In the genomic region with DNA sequence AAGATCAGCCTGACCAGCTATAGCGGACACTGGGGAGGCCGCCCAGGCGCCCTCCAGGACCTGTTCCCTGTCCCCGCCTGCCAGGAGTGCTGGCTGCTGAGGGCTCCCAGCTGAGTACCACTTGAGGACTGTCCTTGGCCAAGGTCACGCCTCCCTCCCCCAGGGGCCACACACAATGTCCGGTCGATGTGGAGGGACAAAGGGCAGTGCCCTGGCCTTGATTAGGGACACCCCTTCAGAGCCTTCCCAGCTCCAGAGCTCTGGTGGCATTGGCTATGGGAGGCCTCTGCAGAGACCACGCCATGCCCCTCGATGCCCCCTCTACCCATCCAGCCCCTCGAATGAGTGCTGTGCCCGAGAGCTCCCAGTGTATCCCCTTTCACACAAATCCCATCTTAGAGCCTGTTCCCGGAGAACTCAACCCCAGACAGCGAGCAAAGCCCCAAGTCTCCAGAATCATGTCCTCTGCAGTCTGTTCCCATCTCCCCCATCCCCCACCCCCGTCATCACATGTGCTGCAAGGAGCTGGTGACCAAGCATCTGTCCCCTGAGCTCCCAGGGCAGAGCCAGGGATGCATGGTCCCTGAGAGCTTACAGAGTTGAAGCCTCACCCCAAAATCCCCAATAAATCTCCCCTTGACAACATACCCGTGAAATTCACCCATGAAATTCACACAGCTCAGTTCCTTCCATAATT, we compare ENCODE assay signal across 2 cellular contexts.
TF ChIP-seq lines count a peak whose summit lies in the region.

No MANE protein-coding gene starts in this region.

TF ChIP-seq in H1, 55 proteins besides CTCF, POLR2A, EP300 and RAD21 (continues in another document):
- TF ChIP-seq MAFK (IDR thresholded peaks at IDR 0.05; ENCODE audit: low read depth, low read length) = no peak
- TF ChIP-seq SUZ12 (IDR thresholded peaks at IDR 0.05; ENCODE audit: low read length) = no peak
- no peak for TF ChIP-seq NANOG (IDR thresholded peaks at IDR 0.05; ENCODE audit: insufficient read depth, low read depth, low read length, poor library complexity, severe bottlenecking)
- no peak for TF ChIP-seq YY1 (IDR thresholded peaks at IDR 0.05; ENCODE audit: low read depth, low read length)
- no peak for TF ChIP-seq POU5F1 (IDR thresholded peaks at IDR 0.05; ENCODE audit: low read depth, low read length)
- TF ChIP-seq SP4 (IDR thresholded peaks at IDR 0.05; ENCODE audit: low read length) = no peak
- TF ChIP-seq HDAC2 (IDR thresholded peaks at IDR 0.05; ENCODE audit: borderline replicate concordance in 1 of 2, low read depth in 2 of 2, low read length in 2 of 2) = no peak
- no peak for TF ChIP-seq CBX8 (IDR thresholded peaks at IDR 0.05; ENCODE audit: borderline replicate concordance, low read depth, low read length)
- TF ChIP-seq TEAD4 (IDR thresholded peaks at IDR 0.05; ENCODE audit: low read depth, low read length) = no peak
- TF ChIP-seq CTBP2 (IDR thresholded peaks at IDR 0.05; ENCODE audit: borderline replicate concordance, insufficient read depth, insufficient read length, low read length) = no peak
- TF ChIP-seq FOSL1 (IDR thresholded peaks at IDR 0.05; ENCODE audit: insufficient read depth, low read depth, low read length) = no peak
- no peak for TF ChIP-seq NRF1 (IDR thresholded peaks at IDR 0.05; ENCODE audit: low read depth, low read length)
- TF ChIP-seq, protein P1, sequence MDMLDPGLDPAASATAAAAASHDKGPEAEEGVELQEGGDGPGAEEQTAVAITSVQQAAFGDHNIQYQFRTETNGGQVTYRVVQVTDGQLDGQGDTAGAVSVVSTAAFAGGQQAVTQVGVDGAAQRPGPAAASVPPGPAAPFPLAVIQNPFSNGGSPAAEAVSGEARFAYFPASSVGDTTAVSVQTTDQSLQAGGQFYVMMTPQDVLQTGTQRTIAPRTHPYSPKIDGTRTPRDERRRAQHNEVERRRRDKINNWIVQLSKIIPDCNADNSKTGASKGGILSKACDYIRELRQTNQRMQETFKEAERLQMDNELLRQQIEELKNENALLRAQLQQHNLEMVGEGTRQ (IDR thresholded peaks at IDR 0.05; ENCODE audit: low read length) = no peak
- TF ChIP-seq TAF7 (optimal IDR thresholded peaks at IDR 0.05; ENCODE audit: borderline replicate concordance, low read depth, low read length) = no peak
- TF ChIP-seq BCL11A (IDR thresholded peaks at IDR 0.05; ENCODE audit: low read depth in 2 of 2, low read length in 2 of 2) = no peak
- TF ChIP-seq HDAC6 (IDR thresholded peaks at IDR 0.05; ENCODE audit: low read depth, low read length) = no peak

TF ChIP-seq in HepG2, 621 proteins besides CTCF, POLR2A, EP300 and RAD21 (continues in another document):
- 0 out of 2 replicates have a peak, but pooled peaks have one; percentile 38 for TF ChIP-seq IRF2 (CRISPR knock-in tag; IDR thresholded peaks at IDR 0.05)
- TF ChIP-seq TCF12 (IDR thresholded peaks at IDR 0.05) = no peak
- TF ChIP-seq TCF12 (CRISPR knock-in tag; IDR thresholded peaks at IDR 0.05) = 0 out of 2 replicates have a peak, but pooled peaks have one; percentile 36
- no peak for TF ChIP-seq SIN3A (IDR thresholded peaks at IDR 0.05; ENCODE audit: borderline replicate concordance, low read depth, low read length)
- 0 out of 2 replicates have a peak, but pooled peaks have one; percentile 1 for TF ChIP-seq ZIK1 (CRISPR knock-in tag; IDR thresholded peaks at IDR 0.05; ENCODE audit: borderline replicate concordance, low read depth)
- TF ChIP-seq, protein P2, sequence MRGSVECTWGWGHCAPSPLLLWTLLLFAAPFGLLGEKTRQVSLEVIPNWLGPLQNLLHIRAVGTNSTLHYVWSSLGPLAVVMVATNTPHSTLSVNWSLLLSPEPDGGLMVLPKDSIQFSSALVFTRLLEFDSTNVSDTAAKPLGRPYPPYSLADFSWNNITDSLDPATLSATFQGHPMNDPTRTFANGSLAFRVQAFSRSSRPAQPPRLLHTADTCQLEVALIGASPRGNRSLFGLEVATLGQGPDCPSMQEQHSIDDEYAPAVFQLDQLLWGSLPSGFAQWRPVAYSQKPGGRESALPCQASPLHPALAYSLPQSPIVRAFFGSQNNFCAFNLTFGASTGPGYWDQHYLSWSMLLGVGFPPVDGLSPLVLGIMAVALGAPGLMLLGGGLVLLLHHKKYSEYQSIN (CRISPR knock-in tag; IDR thresholded peaks at IDR 0.05; ENCODE audit: borderline replicate concordance) = no peak
- TF ChIP-seq RXRA (CRISPR knock-in tag; IDR thresholded peaks at IDR 0.05) = peak; percentile 87
- TF ChIP-seq, protein P3, sequence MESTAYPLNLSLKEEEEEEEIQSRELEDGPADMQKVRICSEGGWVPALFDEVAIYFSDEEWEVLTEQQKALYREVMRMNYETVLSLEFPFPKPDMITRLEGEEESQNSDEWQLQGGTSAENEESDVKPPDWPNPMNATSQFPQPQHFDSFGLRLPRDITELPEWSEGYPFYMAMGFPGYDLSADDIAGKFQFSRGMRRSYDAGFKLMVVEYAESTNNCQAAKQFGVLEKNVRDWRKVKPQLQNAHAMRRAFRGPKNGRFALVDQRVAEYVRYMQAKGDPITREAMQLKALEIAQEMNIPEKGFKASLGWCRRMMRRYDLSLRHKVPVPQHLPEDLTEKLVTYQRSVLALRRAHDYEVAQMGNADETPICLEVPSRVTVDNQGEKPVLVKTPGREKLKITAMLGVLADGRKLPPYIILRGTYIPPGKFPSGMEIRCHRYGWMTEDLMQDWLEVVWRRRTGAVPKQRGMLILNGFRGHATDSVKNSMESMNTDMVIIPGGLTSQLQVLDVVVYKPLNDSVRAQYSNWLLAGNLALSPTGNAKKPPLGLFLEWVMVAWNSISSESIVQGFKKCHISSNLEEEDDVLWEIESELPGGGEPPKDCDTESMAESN (CRISPR knock-in tag; conservative IDR thresholded peaks at IDR 0.05) = 0 out of 2 replicates have a peak, but pooled peaks have one; percentile 58
- peak; percentile 79 for TF ChIP-seq HNF4G (IDR thresholded peaks at IDR 0.05; ENCODE audit: borderline replicate concordance, low read depth, low read length)
- TF ChIP-seq HNF4G (CRISPR knock-in tag; IDR thresholded peaks at IDR 0.05; ENCODE audit: borderline replicate concordance, low read depth) = peak; percentile 51; the same call in 1 of the 2 replicates
- TF ChIP-seq, protein P4, sequence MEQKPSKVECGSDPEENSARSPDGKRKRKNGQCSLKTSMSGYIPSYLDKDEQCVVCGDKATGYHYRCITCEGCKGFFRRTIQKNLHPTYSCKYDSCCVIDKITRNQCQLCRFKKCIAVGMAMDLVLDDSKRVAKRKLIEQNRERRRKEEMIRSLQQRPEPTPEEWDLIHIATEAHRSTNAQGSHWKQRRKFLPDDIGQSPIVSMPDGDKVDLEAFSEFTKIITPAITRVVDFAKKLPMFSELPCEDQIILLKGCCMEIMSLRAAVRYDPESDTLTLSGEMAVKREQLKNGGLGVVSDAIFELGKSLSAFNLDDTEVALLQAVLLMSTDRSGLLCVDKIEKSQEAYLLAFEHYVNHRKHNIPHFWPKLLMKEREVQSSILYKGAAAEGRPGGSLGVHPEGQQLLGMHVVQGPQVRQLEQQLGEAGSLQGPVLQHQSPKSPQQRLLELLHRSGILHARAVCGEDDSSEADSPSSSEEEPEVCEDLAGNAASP (CRISPR knock-in tag; IDR thresholded peaks at IDR 0.05; ENCODE audit: borderline replicate concordance) = peak; percentile 98
- TF ChIP-seq, protein P5, sequence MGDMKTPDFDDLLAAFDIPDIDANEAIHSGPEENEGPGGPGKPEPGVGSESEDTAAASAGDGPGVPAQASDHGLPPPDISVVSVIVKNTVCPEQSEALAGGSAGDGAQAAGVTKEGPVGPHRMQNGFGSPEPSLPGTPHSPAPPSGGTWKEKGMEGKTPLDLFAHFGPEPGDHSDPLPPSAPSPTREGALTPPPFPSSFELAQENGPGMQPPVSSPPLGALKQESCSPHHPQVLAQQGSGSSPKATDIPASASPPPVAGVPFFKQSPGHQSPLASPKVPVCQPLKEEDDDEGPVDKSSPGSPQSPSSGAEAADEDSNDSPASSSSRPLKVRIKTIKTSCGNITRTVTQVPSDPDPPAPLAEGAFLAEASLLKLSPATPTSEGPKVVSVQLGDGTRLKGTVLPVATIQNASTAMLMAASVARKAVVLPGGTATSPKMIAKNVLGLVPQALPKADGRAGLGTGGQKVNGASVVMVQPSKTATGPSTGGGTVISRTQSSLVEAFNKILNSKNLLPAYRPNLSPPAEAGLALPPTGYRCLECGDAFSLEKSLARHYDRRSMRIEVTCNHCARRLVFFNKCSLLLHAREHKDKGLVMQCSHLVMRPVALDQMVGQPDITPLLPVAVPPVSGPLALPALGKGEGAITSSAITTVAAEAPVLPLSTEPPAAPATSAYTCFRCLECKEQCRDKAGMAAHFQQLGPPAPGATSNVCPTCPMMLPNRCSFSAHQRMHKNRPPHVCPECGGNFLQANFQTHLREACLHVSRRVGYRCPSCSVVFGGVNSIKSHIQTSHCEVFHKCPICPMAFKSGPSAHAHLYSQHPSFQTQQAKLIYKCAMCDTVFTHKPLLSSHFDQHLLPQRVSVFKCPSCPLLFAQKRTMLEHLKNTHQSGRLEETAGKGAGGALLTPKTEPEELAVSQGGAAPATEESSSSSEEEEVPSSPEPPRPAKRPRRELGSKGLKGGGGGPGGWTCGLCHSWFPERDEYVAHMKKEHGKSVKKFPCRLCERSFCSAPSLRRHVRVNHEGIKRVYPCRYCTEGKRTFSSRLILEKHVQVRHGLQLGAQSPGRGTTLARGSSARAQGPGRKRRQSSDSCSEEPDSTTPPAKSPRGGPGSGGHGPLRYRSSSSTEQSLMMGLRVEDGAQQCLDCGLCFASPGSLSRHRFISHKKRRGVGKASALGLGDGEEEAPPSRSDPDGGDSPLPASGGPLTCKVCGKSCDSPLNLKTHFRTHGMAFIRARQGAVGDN (CRISPR knock-in tag; IDR thresholded peaks at IDR 0.05) = peak; percentile 93
- TF ChIP-seq, protein P6, sequence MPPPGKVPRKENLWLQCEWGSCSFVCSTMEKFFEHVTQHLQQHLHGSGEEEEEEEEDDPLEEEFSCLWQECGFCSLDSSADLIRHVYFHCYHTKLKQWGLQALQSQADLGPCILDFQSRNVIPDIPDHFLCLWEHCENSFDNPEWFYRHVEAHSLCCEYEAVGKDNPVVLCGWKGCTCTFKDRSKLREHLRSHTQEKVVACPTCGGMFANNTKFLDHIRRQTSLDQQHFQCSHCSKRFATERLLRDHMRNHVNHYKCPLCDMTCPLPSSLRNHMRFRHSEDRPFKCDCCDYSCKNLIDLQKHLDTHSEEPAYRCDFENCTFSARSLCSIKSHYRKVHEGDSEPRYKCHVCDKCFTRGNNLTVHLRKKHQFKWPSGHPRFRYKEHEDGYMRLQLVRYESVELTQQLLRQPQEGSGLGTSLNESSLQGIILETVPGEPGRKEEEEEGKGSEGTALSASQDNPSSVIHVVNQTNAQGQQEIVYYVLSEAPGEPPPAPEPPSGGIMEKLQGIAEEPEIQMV (CRISPR knock-in tag; IDR thresholded peaks at IDR 0.05; ENCODE audit: low read depth) = peak; percentile 72; the same call in 1 of the 2 replicates
- peak; percentile 78 for TF ChIP-seq RARA (CRISPR knock-in tag; IDR thresholded peaks at IDR 0.05)
- TF ChIP-seq HMG20B (CRISPR knock-in tag; conservative IDR thresholded peaks at IDR 0.05) = no peak
- TF ChIP-seq, protein P7, sequence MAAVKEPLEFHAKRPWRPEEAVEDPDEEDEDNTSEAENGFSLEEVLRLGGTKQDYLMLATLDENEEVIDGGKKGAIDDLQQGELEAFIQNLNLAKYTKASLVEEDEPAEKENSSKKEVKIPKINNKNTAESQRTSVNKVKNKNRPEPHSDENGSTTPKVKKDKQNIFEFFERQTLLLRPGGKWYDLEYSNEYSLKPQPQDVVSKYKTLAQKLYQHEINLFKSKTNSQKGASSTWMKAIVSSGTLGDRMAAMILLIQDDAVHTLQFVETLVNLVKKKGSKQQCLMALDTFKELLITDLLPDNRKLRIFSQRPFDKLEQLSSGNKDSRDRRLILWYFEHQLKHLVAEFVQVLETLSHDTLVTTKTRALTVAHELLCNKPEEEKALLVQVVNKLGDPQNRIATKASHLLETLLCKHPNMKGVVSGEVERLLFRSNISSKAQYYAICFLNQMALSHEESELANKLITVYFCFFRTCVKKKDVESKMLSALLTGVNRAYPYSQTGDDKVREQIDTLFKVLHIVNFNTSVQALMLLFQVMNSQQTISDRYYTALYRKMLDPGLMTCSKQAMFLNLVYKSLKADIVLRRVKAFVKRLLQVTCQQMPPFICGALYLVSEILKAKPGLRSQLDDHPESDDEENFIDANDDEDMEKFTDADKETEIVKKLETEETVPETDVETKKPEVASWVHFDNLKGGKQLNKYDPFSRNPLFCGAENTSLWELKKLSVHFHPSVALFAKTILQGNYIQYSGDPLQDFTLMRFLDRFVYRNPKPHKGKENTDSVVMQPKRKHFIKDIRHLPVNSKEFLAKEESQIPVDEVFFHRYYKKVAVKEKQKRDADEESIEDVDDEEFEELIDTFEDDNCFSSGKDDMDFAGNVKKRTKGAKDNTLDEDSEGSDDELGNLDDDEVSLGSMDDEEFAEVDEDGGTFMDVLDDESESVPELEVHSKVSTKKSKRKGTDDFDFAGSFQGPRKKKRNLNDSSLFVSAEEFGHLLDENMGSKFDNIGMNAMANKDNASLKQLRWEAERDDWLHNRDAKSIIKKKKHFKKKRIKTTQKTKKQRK (IDR thresholded peaks at IDR 0.05; ENCODE audit: low read length) = no peak
- TF ChIP-seq, protein P8, sequence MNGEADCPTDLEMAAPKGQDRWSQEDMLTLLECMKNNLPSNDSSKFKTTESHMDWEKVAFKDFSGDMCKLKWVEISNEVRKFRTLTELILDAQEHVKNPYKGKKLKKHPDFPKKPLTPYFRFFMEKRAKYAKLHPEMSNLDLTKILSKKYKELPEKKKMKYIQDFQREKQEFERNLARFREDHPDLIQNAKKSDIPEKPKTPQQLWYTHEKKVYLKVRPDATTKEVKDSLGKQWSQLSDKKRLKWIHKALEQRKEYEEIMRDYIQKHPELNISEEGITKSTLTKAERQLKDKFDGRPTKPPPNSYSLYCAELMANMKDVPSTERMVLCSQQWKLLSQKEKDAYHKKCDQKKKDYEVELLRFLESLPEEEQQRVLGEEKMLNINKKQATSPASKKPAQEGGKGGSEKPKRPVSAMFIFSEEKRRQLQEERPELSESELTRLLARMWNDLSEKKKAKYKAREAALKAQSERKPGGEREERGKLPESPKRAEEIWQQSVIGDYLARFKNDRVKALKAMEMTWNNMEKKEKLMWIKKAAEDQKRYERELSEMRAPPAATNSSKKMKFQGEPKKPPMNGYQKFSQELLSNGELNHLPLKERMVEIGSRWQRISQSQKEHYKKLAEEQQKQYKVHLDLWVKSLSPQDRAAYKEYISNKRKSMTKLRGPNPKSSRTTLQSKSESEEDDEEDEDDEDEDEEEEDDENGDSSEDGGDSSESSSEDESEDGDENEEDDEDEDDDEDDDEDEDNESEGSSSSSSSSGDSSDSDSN (CRISPR knock-in tag; IDR thresholded peaks at IDR 0.05) = no peak
- no peak for TF ChIP-seq ZNF460 (CRISPR knock-in tag; IDR thresholded peaks at IDR 0.05; ENCODE audit: borderline replicate concordance)
- peak; percentile 34; the same call in 1 of the 2 replicates for TF ChIP-seq GFI1 (CRISPR knock-in tag; IDR thresholded peaks at IDR 0.05; ENCODE audit: borderline replicate concordance)
- peak; percentile 62 for TF ChIP-seq HOXA3 (CRISPR knock-in tag; IDR thresholded peaks at IDR 0.05)
- TF ChIP-seq TBX2 (CRISPR knock-in tag; IDR thresholded peaks at IDR 0.05; ENCODE audit: borderline replicate concordance) = peak; percentile 47; the same call in 1 of the 2 replicates
- peak; percentile 54; the same call in 1 of the 2 replicates for TF ChIP-seq ATF7-NPFF (CRISPR knock-in tag; IDR thresholded peaks at IDR 0.05; ENCODE audit: low read depth)
- TF ChIP-seq LCORL (IDR thresholded peaks at IDR 0.05) = no peak
- TF ChIP-seq LCORL (CRISPR knock-in tag; IDR thresholded peaks at IDR 0.05) = peak; percentile 16; the same call in 1 of the 2 replicates
- TF ChIP-seq NFKB2 (CRISPR knock-in tag; IDR thresholded peaks at IDR 0.05; ENCODE audit: borderline replicate concordance) = 0 out of 2 replicates have a peak, but pooled peaks have one; percentile 33
- peak; percentile 84 for TF ChIP-seq HDAC1 (CRISPR knock-in tag; IDR thresholded peaks at IDR 0.05)
- peak; percentile 70; the same call in 1 of the 2 replicates for TF ChIP-seq ZNF331 (CRISPR knock-in tag; IDR thresholded peaks at IDR 0.05)
